ENCODE assay signal across 8 cellular contexts in the genomic region with DNA sequence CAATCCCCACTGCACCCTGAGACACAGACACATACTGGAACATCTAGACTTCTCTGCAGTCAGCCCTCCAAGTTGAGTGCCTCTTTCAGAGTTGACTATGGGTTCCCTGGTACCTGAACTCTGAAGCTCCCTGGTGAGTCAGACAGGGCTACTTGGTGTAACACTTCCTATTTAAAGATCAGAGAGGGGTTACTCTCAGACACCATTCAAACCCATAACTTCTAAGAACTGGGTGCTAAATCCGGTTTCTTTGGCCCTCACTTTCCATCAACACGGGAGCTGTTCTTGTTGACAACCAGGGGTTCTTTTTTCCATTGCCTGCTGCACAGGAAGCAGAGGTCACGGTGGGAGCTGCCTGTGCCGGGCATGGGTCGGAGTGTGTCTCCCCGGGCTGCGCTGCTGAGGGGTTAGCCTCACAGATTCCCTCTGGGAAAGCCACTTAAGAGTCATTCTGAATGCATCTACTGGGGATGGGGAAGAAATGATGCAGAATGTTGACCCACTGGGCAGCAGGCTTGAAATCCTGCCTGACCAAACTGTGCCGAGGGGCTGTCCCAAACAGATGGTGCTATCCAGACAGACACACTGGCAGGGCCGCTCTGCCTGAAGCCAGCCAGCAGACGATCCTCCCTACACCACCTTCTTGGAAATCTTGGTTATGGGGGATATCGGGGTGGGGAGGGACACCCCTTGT.
DNase-seq lines count a peak whose midpoint lies in the region; ATAC-seq and TF ChIP-seq lines count a peak whose summit lies in the region.

No MANE protein-coding gene starts in this region.

- peaks cover 0 to 9% (median 0%) of the 10 kb centered on the region in 4 donors for H3K4me1 ChIP-seq in tibial artery

- H3K36me3 ChIP-seq in tibial artery: no peaks in the 10 kb centered on the region

- peak; percentile 87 for ATAC-seq in activated naive CD8-positive, alpha-beta T cell treated with anti-CD3 and anti-CD28 coated beads, Interleukin-2, amount 50 U/mL, for 24 hours
- no peak for ATAC-seq in WTC11
- no peak for ATAC-seq in GM21360 (IDR thresholded peaks at IDR 0.05; ENCODE audit: unreplicated experiment)

- H3K27me3 ChIP-seq in tibial artery: no peaks in the 10 kb centered on the region

- CTCF ChIA-PET in WTC11 (lab: Charles Lee): no interaction called here

- peaks cover 61% of the 10 kb centered on the region for H3K4me1 Mint-ChIP-seq in activated naive CD8-positive, alpha-beta T cell treated with anti-CD3 and anti-CD28 coated beads, Interleukin-2, amount 50 U/mL, for 24 hours
- peaks cover 13% of the 10 kb centered on the region for H3K4me1 Mint-ChIP-seq in WTC11

- H3K36me3 Mint-ChIP-seq in activated naive CD8-positive, alpha-beta T cell treated with anti-CD3 and anti-CD28 coated beads, Interleukin-2, amount 50 U/mL, for 24 hours (ENCODE audit: low read depth): peaks cover 1% of the 10 kb centered on the region
- H3K36me3 Mint-ChIP-seq in WTC11: no peaks in the 10 kb centered on the region

- POLR2A ChIA-PET in WTC11 (lab: Charles Lee): no interaction called here

- no peaks in the 10 kb centered on the region for H3K9me3 Mint-ChIP-seq in activated naive CD8-positive, alpha-beta T cell treated with anti-CD3 and anti-CD28 coated beads, Interleukin-2, amount 50 U/mL, for 24 hours
- no peaks in the 10 kb centered on the region for H3K9me3 Mint-ChIP-seq in WTC11

- peak overlapping the region; percentile 81 for H3K4me3 Mint-ChIP-seq in activated naive CD8-positive, alpha-beta T cell treated with anti-CD3 and anti-CD28 coated beads, Interleukin-2, amount 50 U/mL, for 24 hours
- no peak overlapping the region for H3K4me3 Mint-ChIP-seq in WTC11

- TF ChIP-seq CTCF in WTC11 (IDR thresholded peaks at IDR 0.05): no peak
- TF ChIP-seq CTCF in tibial artery (IDR thresholded peaks at IDR 0.05): no peak

- H3K9me3 ChIP-seq in tibial artery: no peaks in the 10 kb centered on the region

- intact Hi-C loops in tibial artery (cut with DNase I; ENCODE audit: low total_unique reads): no loop called here

- H3K4me3 ChIP-seq in tibial artery: no peak overlapping the region

- no peak overlapping the region for H3K27ac ChIP-seq in tibial artery

- H3K27me3 Mint-ChIP-seq in activated naive CD8-positive, alpha-beta T cell treated with anti-CD3 and anti-CD28 coated beads, Interleukin-2, amount 50 U/mL, for 24 hours: no peaks in the 10 kb centered on the region
- no peaks in the 10 kb centered on the region for H3K27me3 Mint-ChIP-seq in WTC11 (ENCODE audit: low read depth)

- DNase-seq in EL (peak; percentile 12), T-helper 1 cell (peak in 3 of 5 donors; percentile 12 to 86 (median 13)), WTC11 (ENCODE audit: low spot score) (no peak), COLO668 (lab: John Stamatoyannopoulos, UW; ENCODE audit: unreplicated experiment) (no peak), tibial artery (no peak)
- DNase-seq in activated naive CD8-positive, alpha-beta T cell treated with anti-CD3 and anti-CD28 coated beads, Interleukin-2, amount 50 U/mL, for 24 hours: peak; percentile 56
- DNase-seq in stimulated activated CD4-positive, alpha-beta T cell treated with anti-CD3 and anti-CD28 coated beads, Interleukin-12 subunit alpha, Interleukin-12 subunit beta, amount 100 ng/mL, for 24 hours (ENCODE audit: low read depth in 2 of 2): peak; percentile 19 to 46

- H3K27ac Mint-ChIP-seq in activated naive CD8-positive, alpha-beta T cell treated with anti-CD3 and anti-CD28 coated beads, Interleukin-2, amount 50 U/mL, for 24 hours: peak overlapping the region; percentile 93
- H3K27ac Mint-ChIP-seq in WTC11: no peak overlapping the region

TF ChIP-seq in WTC11, 78 proteins besides CTCF, POLR2A, EP300 and RAD21 (continues in another document):
- TF ChIP-seq, protein P1, sequence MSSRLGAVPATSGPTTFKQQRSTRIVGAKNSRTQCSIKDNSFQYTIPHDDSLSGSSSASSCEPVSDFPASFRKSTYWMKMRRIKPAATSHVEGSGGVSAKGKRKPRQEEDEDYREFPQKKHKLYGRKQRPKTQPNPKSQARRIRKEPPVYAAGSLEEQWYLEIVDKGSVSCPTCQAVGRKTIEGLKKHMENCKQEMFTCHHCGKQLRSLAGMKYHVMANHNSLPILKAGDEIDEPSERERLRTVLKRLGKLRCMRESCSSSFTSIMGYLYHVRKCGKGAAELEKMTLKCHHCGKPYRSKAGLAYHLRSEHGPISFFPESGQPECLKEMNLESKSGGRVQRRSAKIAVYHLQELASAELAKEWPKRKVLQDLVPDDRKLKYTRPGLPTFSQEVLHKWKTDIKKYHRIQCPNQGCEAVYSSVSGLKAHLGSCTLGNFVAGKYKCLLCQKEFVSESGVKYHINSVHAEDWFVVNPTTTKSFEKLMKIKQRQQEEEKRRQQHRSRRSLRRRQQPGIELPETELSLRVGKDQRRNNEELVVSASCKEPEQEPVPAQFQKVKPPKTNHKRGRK (CRISPR knock-in tag; IDR thresholded peaks at IDR 0.05; ENCODE audit: borderline replicate concordance): no peak
- TF ChIP-seq, protein P2, sequence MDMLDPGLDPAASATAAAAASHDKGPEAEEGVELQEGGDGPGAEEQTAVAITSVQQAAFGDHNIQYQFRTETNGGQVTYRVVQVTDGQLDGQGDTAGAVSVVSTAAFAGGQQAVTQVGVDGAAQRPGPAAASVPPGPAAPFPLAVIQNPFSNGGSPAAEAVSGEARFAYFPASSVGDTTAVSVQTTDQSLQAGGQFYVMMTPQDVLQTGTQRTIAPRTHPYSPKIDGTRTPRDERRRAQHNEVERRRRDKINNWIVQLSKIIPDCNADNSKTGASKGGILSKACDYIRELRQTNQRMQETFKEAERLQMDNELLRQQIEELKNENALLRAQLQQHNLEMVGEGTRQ (CRISPR knock-in tag; IDR thresholded peaks at IDR 0.05): no peak
- TF ChIP-seq USF1 (CRISPR knock-in tag; IDR thresholded peaks at IDR 0.05): no peak
- no peak for TF ChIP-seq TCF7 (CRISPR knock-in tag; IDR thresholded peaks at IDR 0.05; ENCODE audit: low read depth)
- no peak for TF ChIP-seq JUN (CRISPR knock-in tag; IDR thresholded peaks at IDR 0.05)
- TF ChIP-seq JAZF1 (CRISPR knock-in tag; IDR thresholded peaks at IDR 0.05): no peak
- TF ChIP-seq IRF2 (CRISPR knock-in tag; IDR thresholded peaks at IDR 0.05; ENCODE audit: borderline replicate concordance, low read depth): no peak
- no peak for TF ChIP-seq ESRRA (CRISPR knock-in tag; IDR thresholded peaks at IDR 0.05; ENCODE audit: borderline replicate concordance)
- TF ChIP-seq, protein P3, sequence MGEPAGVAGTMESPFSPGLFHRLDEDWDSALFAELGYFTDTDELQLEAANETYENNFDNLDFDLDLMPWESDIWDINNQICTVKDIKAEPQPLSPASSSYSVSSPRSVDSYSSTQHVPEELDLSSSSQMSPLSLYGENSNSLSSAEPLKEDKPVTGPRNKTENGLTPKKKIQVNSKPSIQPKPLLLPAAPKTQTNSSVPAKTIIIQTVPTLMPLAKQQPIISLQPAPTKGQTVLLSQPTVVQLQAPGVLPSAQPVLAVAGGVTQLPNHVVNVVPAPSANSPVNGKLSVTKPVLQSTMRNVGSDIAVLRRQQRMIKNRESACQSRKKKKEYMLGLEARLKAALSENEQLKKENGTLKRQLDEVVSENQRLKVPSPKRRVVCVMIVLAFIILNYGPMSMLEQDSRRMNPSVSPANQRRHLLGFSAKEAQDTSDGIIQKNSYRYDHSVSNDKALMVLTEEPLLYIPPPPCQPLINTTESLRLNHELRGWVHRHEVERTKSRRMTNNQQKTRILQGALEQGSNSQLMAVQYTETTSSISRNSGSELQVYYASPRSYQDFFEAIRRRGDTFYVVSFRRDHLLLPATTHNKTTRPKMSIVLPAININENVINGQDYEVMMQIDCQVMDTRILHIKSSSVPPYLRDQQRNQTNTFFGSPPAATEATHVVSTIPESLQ (CRISPR knock-in tag; IDR thresholded peaks at IDR 0.05): no peak
- no peak for TF ChIP-seq TEAD1 (CRISPR knock-in tag; IDR thresholded peaks at IDR 0.05)
- TF ChIP-seq, protein P4, sequence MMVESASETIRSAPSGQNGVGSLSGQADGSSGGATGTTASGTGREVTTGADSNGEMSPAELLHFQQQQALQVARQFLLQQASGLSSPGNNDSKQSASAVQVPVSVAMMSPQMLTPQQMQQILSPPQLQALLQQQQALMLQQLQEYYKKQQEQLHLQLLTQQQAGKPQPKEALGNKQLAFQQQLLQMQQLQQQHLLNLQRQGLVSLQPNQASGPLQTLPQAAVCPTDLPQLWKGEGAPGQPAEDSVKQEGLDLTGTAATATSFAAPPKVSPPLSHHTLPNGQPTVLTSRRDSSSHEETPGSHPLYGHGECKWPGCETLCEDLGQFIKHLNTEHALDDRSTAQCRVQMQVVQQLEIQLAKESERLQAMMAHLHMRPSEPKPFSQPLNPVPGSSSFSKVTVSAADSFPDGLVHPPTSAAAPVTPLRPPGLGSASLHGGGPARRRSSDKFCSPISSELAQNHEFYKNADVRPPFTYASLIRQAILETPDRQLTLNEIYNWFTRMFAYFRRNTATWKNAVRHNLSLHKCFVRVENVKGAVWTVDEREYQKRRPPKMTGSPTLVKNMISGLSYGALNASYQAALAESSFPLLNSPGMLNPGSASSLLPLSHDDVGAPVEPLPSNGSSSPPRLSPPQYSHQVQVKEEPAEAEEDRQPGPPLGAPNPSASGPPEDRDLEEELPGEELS (CRISPR knock-in tag; IDR thresholded peaks at IDR 0.05): no peak
- TF ChIP-seq EMX1 (CRISPR knock-in tag; IDR thresholded peaks at IDR 0.05): no peak
- TF ChIP-seq, protein P5, sequence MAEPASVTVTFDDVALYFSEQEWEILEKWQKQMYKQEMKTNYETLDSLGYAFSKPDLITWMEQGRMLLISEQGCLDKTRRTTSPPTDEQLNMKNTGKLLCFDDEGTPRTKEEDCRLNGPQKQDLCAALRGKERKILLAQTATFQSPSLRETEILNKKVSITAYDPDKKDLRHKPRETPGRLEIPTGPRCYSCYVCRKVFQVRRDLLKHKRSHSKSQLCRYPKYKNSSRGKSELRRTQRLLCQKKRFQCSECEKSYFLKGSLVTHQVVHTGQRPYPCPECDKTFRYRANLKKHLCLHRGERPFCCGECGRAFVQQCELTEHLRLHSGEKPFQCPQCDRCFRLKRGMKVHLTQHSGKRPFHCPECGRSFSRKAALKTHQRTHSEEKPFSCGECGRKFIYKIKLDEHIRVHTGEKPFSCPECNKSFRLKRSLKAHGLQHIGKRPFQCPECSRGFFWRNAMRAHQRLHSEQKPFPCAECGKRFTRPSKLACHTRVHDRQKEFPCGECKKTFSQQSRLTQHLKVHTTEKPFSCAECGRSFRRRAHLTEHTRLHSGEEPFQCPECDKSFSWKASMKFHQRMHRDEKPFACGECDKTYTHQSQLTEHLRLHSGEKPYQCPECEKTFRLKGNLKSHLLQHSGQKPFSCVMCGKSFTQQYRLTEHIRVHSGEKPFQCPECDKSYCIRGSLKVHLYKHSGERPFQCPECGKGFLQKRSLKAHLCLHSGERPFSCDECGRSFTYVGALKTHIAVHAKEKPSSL (CRISPR knock-in tag; conservative IDR thresholded peaks at IDR 0.05): no peak

Comparison
In these comparisons a context has a peak if more than half of its experiments do, and no peak if none do; other contexts are left out.
1. DNase-seq: peak in EL (single experiment), T-helper 1 cell (3 of 5), activated naive CD8-positive, alpha-beta T cell treated with anti-CD3 and anti-CD28 coated beads, Interleukin-2, amount 50 U/mL, for 24 hours (single experiment) and stimulated activated CD4-positive, alpha-beta T cell treated with anti-CD3 and anti-CD28 coated beads, Interleukin-12 subunit alpha, Interleukin-12 subunit beta, amount 100 ng/mL, for 24 hours (2 of 2); none in WTC11 (single experiment), COLO668 (single experiment) and tibial artery (0 of 2).